ENCODE assay signal across 1 cellular context in the genomic region with DNA sequence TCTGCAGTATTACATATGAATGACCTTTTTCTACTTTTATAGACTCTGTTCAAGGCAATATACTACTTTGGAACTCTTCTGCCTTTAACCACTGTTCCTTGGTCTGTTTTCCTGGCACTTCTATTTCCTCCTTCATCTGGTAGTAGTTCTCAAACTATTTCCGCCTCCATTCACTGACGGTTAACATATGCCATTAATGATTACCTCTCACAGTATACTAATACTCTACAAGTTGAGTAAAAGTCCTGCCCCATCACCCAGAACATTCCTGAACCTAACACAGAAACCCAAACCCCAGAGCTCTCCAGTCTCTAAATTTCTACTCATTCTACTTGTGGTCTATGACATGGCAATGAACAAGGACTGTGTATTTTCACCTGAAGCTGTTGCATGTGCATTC.
TF ChIP-seq lines count a peak whose summit lies in the region.

No MANE protein-coding gene starts in this region.

TF ChIP-seq in A549, 52 proteins besides CTCF, POLR2A, EP300 and RAD21 (continued from another document):
- TF ChIP-seq, protein P1, sequence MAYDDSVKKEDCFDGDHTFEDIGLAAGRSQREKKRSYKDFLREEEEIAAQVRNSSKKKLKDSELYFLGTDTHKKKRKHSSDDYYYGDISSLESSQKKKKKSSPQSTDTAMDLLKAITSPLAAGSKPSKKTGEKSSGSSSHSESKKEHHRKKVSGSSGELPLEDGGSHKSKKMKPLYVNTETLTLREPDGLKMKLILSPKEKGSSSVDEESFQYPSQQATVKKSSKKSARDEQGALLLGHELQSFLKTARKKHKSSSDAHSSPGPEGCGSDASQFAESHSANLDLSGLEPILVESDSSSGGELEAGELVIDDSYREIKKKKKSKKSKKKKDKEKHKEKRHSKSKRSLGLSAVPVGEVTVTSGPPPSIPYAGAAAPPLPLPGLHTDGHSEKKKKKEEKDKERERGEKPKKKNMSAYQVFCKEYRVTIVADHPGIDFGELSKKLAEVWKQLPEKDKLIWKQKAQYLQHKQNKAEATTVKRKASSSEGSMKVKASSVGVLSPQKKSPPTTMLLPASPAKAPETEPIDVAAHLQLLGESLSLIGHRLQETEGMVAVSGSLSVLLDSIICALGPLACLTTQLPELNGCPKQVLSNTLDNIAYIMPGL (CRISPR knock-in tag; IDR thresholded peaks at IDR 0.05; ENCODE audit: borderline replicate concordance) = no peak
- no peak for TF ChIP-seq FOSL2 (IDR thresholded peaks at IDR 0.05)
- TF ChIP-seq FOSL2 (CRISPR knock-in tag; IDR thresholded peaks at IDR 0.05) = no peak
- TF ChIP-seq CBX8 (IDR thresholded peaks at IDR 0.05) = no peak
- no peak for TF ChIP-seq GATA3 (IDR thresholded peaks at IDR 0.05; ENCODE audit: borderline replicate concordance)
- TF ChIP-seq ZNF302 (CRISPR knock-in tag; IDR thresholded peaks at IDR 0.05) = no peak
- TF ChIP-seq, protein P2, sequence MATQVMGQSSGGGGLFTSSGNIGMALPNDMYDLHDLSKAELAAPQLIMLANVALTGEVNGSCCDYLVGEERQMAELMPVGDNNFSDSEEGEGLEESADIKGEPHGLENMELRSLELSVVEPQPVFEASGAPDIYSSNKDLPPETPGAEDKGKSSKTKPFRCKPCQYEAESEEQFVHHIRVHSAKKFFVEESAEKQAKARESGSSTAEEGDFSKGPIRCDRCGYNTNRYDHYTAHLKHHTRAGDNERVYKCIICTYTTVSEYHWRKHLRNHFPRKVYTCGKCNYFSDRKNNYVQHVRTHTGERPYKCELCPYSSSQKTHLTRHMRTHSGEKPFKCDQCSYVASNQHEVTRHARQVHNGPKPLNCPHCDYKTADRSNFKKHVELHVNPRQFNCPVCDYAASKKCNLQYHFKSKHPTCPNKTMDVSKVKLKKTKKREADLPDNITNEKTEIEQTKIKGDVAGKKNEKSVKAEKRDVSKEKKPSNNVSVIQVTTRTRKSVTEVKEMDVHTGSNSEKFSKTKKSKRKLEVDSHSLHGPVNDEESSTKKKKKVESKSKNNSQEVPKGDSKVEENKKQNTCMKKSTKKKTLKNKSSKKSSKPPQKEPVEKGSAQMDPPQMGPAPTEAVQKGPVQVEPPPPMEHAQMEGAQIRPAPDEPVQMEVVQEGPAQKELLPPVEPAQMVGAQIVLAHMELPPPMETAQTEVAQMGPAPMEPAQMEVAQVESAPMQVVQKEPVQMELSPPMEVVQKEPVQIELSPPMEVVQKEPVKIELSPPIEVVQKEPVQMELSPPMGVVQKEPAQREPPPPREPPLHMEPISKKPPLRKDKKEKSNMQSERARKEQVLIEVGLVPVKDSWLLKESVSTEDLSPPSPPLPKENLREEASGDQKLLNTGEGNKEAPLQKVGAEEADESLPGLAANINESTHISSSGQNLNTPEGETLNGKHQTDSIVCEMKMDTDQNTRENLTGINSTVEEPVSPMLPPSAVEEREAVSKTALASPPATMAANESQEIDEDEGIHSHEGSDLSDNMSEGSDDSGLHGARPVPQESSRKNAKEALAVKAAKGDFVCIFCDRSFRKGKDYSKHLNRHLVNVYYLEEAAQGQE (IDR thresholded peaks at IDR 0.05) = no peak
